Comparison of ENCODE assay signal across 1 cellular context in genomic region chr14:71754422-71755095, GRCh38.
TF ChIP-seq lines count a peak whose summit lies in the region.

No MANE protein-coding gene starts in this region.

TF ChIP-seq in WTC11, 78 proteins besides CTCF, POLR2A, EP300 and RAD21:
- TF ChIP-seq FOXP4 (CRISPR knock-in tag; IDR thresholded peaks at IDR 0.05) (no peak), ZNF263 (CRISPR knock-in tag; IDR thresholded peaks at IDR 0.05; ENCODE audit: low read depth) (no peak), SP1 (CRISPR knock-in tag; conservative IDR thresholded peaks at IDR 0.05) (no peak), GABPB1 (CRISPR knock-in tag; IDR thresholded peaks at IDR 0.05) (no peak), HMGXB4 (CRISPR knock-in tag; IDR thresholded peaks at IDR 0.05) (no peak), ZNF396 (CRISPR knock-in tag; IDR thresholded peaks at IDR 0.05; ENCODE audit: borderline replicate concordance) (no peak), MYBL2 (CRISPR knock-in tag; IDR thresholded peaks at IDR 0.05) (no peak), NR1H2 (CRISPR knock-in tag; IDR thresholded peaks at IDR 0.05) (no peak), JAZF1 (CRISPR knock-in tag; IDR thresholded peaks at IDR 0.05) (no peak), TEAD4 (CRISPR knock-in tag; IDR thresholded peaks at IDR 0.05) (no peak), CBFB (CRISPR knock-in tag; IDR thresholded peaks at IDR 0.05; ENCODE audit: low read depth) (no peak), RORB (CRISPR knock-in tag; IDR thresholded peaks at IDR 0.05) (no peak), ATF3 (CRISPR knock-in tag; conservative IDR thresholded peaks at IDR 0.05) (no peak), ZBTB21 (CRISPR knock-in tag; IDR thresholded peaks at IDR 0.05; ENCODE audit: borderline replicate concordance) (no peak), EMX1 (CRISPR knock-in tag; IDR thresholded peaks at IDR 0.05) (no peak), SOX15 (CRISPR knock-in tag; IDR thresholded peaks at IDR 0.05) (no peak)
